27 cellular contexts compared by ENCODE assay signal in the genomic region with DNA sequence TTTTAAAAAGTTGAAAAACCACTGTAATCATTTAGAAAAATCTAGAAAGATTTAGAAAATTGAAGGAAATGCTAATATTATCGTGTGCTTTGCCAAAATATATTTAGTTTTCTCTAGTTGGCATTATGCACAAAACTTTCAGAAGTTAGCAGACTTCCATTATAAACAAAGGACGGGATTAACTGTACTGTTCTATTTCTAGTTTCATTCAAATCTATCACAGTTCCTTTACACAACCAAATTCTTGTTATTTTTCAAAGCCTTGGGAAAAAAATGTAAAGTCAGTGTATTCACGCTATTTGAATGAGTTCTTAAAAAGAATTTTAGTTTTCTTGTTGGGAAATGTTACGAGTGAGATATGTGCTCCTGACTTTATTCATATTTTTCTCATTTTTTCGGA.
"Had no signal": no experiment of that assay in that cellular context is flagged by ENCODE, and none has a peak within 500 bp of the region (broad histone marks: within the 10 kb centered on the region; RNA-seq: fewer than 3 reads in every experiment).

No MANE protein-coding gene starts in this region.

- H3K27ac Mint-ChIP-seq: activated CD8-positive, alpha-beta T cell treated with anti-CD3 and anti-CD28 coated beads for 36 hours; activated naive CD8-positive, alpha-beta T cell; activated T-helper 17 cell treated with anti-CD3 and anti-CD28 coated beads, Interleukin-2, amount 50 U/mL, for 72 hours; effector memory CD8-positive, alpha-beta T cell; WTC11 had no signal

- H3K4me3 ChIP-seq: adrenal gland, esophagus squamous epithelium, heart left ventricle had no signal

- H3K27me3 ChIP-seq: esophagus squamous epithelium, heart left ventricle had no signal

- ATAC-seq: activated CD8-positive, alpha-beta T cell treated with anti-CD3 and anti-CD28 coated beads for 36 hours; activated T-cell treated with anti-CD3 and anti-CD28 coated beads, Interleukin-2, amount 50 U/mL, for 4 hours; activated T-helper 17 cell treated with anti-CD3 and anti-CD28 coated beads, Interleukin-2, amount 50 U/mL, for 72 hours; effector memory CD8-positive, alpha-beta T cell; heart left ventricle; WTC11 had no signal

- H3K4me3 Mint-ChIP-seq: activated CD8-positive, alpha-beta T cell treated with anti-CD3 and anti-CD28 coated beads for 36 hours; activated naive CD8-positive, alpha-beta T cell; activated T-cell treated with anti-CD3 and anti-CD28 coated beads, Interleukin-2, amount 50 U/mL, for 4 hours; activated T-helper 17 cell treated with anti-CD3 and anti-CD28 coated beads, Interleukin-2, amount 50 U/mL, for 72 hours; effector memory CD8-positive, alpha-beta T cell; WTC11 had no signal

- H3K36me3 ChIP-seq: adrenal gland, esophagus squamous epithelium, heart left ventricle had no signal

- H3K9me3 Mint-ChIP-seq: activated CD8-positive, alpha-beta T cell treated with anti-CD3 and anti-CD28 coated beads for 36 hours; activated T-cell treated with anti-CD3 and anti-CD28 coated beads, Interleukin-2, amount 50 U/mL, for 4 hours; activated T-helper 17 cell treated with anti-CD3 and anti-CD28 coated beads, Interleukin-2, amount 50 U/mL, for 72 hours; effector memory CD8-positive, alpha-beta T cell; WTC11 had no signal

- DNase-seq: activated CD4-positive, alpha-beta T cell treated with anti-CD3 and anti-CD28 coated beads for 1 hour; activated CD4-positive, alpha-beta T cell treated with anti-CD3 and anti-CD28 coated beads for 4 hours; activated CD4-positive, alpha-beta T cell treated with anti-CD3 and anti-CD28 coated beads, Interleukin-2, amount 50 U/mL, for 1 hour; activated CD4-positive, alpha-beta T cell treated with anti-CD3 and anti-CD28 coated beads, Interleukin-2, amount 50 U/mL, for 48 hours; activated CD8-positive, alpha-beta memory T cell treated with anti-CD3 and anti-CD28 coated beads for 24 hours; activated CD8-positive, alpha-beta T cell treated with anti-CD3 and anti-CD28 coated beads for 36 hours; activated effector memory CD4-positive, alpha-beta T cell treated with Interleukin-2 at 50 U/mL for 16 hours; activated gamma-delta T cell treated with Interleukin-2 at 50 U/mL for 16 hours; activated naive CD4-positive, alpha-beta T cell treated with anti-CD3 and anti-CD28 coated beads, Interleukin-2, amount 50 U/mL, for 16 hours; activated naive CD4-positive, alpha-beta T cell treated with Interleukin-2 at 50 U/mL for 16 hours; activated T-cell treated with anti-CD3 and anti-CD28 coated beads, Interleukin-2, amount 50 U/mL, for 4 hours; adrenal gland; caudate nucleus; cortex of kidney; dermis blood vessel endothelial cell; effector CD4-positive, alpha-beta T cell; effector memory CD8-positive, alpha-beta T cell; erythroblast; esophagus squamous epithelium; foreskin fibroblast; glutamatergic neuron; heart left ventricle; T-helper 2 cell had no signal

- H3K4me1 Mint-ChIP-seq: activated T-helper 17 cell treated with anti-CD3 and anti-CD28 coated beads, Interleukin-2, amount 50 U/mL, for 72 hours; WTC11 had no signal

- H3K36me3 Mint-ChIP-seq: activated naive CD8-positive, alpha-beta T cell; WTC11 had no signal

- H3K9me3 ChIP-seq: adrenal gland, esophagus squamous epithelium had no signal

- H3K4me1 ChIP-seq: adrenal gland, heart left ventricle had no signal

- H3K27me3 Mint-ChIP-seq: activated CD8-positive, alpha-beta T cell treated with anti-CD3 and anti-CD28 coated beads for 36 hours; activated naive CD8-positive, alpha-beta T cell had no signal

- H3K27ac ChIP-seq: adrenal gland, heart left ventricle, VCaP had no signal
